8 cellular contexts compared by ENCODE assay signal in the genomic region with DNA sequence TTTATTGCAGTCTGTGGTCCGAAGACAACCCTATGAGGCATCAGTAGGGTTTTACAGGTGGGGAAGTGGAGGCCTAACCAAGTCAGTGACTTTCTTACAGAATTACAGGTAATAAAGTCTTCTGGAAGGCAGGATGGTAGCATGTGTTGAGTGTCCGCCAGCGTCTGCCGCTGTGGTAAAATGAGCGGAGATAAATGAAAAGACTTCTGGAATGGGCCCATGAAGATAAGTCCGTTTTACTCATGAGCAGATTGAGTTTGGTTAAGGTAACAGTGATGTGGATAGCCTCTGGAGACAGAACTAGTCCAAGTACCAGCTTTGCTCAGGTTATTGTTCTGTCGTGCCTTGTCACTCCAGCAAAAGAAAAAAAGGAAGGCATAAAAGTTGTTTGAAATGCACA. TPM values are rescaled to one million over a fixed set of nuclear protein-coding genes. Genes with fewer than 3 reads are reported as not detected.
DNase-seq lines count a peak whose midpoint lies in the region; ATAC-seq, FAIRE-seq and TF ChIP-seq lines count a peak whose summit lies in the region.

No MANE protein-coding gene starts in this region.

- no peak for ATAC-seq in activated CD4-positive, alpha-beta T cell treated with anti-CD3 and anti-CD28 coated beads for 36 hours
- no peak for ATAC-seq in HG03039 (IDR thresholded peaks at IDR 0.05; ENCODE audit: unreplicated experiment)

- TF ChIP-seq EP300 in suprapubic skin (IDR thresholded peaks at IDR 0.05), result no peak

- 40% methylated on average over 7 of the region's 7 CpGs for WGBS in suprapubic skin

- no peak for TF ChIP-seq POLR2A in suprapubic skin (IDR thresholded peaks at IDR 0.05)

- no peak for DNase-seq in activated CD4-positive, alpha-beta T cell treated with anti-CD3 and anti-CD28 coated beads for 36 hours
- no peak for DNase-seq in activated CD4-positive, alpha-beta T cell treated with anti-CD3 and anti-CD28 coated beads for 48 hours
- DNase-seq in adipocyte (ENCODE audit: low read depth), result no peak
- DNase-seq in kidney, result no peak
- peak in 1 of 2 donors; percentile 26 for DNase-seq in suprapubic skin (ENCODE audit: low spot score in 2 of 2)
- DNase-seq in 8988T, result no peak
- no peak for DNase-seq in MV-4-11 (lab: John Stamatoyannopoulos, UW)

- TF ChIP-seq CTCF in kidney (IDR thresholded peaks at IDR 0.05; ENCODE audit: borderline replicate concordance, extremely low read depth, insufficient read depth), result no peak
- no peak for TF ChIP-seq CTCF in suprapubic skin (IDR thresholded peaks at IDR 0.05)

- H3K4me1 Mint-ChIP-seq in activated CD4-positive, alpha-beta T cell treated with anti-CD3 and anti-CD28 coated beads for 36 hours, result peaks cover 65% of the 10 kb centered on the region

- H3K27ac Mint-ChIP-seq in activated CD4-positive, alpha-beta T cell treated with anti-CD3 and anti-CD28 coated beads for 36 hours, result peak overlapping the region; percentile 84

- POLR2A ChIA-PET in activated CD4-positive, alpha-beta T cell treated with anti-CD3 and anti-CD28 coated beads for 36 hours (lab: Charles Lee), result interaction anchor here (1.4 to 1.6 kb wide), 2 partner anchors 71 to 86 kb away, joined by 3 to 6 read pairs; no protein-coding TSS in a partner anchor

- CTCF ChIA-PET in activated CD4-positive, alpha-beta T cell treated with anti-CD3 and anti-CD28 coated beads for 36 hours (lab: Charles Lee), result interaction anchor here (0.7 to 1.4 kb wide), 4 partner anchors 46 to 511 kb away, joined by 3 to 4 read pairs (median 3); no protein-coding TSS in a partner anchor

- peaks cover 31% of the 10 kb centered on the region for H3K4me1 ChIP-seq in adipocyte (ENCODE audit: control insufficient read depth, insufficient read depth, low read length)
- peaks cover 5 to 16% of the 10 kb centered on the region in 2 donors for H3K4me1 ChIP-seq in kidney (ENCODE audit: control insufficient read depth in 1 of 2, insufficient read depth in 1 of 2, low read depth in 1 of 2, low read length in 2 of 2)
- peaks cover 44% of the 10 kb centered on the region for H3K4me1 ChIP-seq in suprapubic skin

- peak overlapping the region; percentile 90 for H3K4me3 Mint-ChIP-seq in activated CD4-positive, alpha-beta T cell treated with anti-CD3 and anti-CD28 coated beads for 36 hours

- H3K36me3 ChIP-seq in adipocyte (ENCODE audit: control insufficient read depth, insufficient read depth, low read length, severe bottlenecking), result peaks cover 30% of the 10 kb centered on the region
- H3K36me3 ChIP-seq in kidney (ENCODE audit: control insufficient read depth in 1 of 2, insufficient read depth in 2 of 2, low read length in 2 of 2), result peaks cover 3 to 14% of the 10 kb centered on the region in 2 donors
- H3K36me3 ChIP-seq in suprapubic skin, result peaks cover 26% of the 10 kb centered on the region

- intact Hi-C loops in activated CD4-positive, alpha-beta T cell treated with anti-CD3 and anti-CD28 coated beads for 36 hours (cut with DNase I, micrococcal nuclease), result loop anchor here (2.0 to 5.0 kb wide), 2 partner anchors 312 to 511 kb away; partner anchors contain the start of gene PFKFB3 (in 1 of the 2)
- intact Hi-C loops in kidney (cut with DNase I), result no loop called here

- no peaks in the 10 kb centered on the region for H3K9me3 Mint-ChIP-seq in activated CD4-positive, alpha-beta T cell treated with anti-CD3 and anti-CD28 coated beads for 36 hours (ENCODE audit: low read depth)

- no peak for FAIRE-seq in kidney (lab: Jason Lieb, UNC)

- H3K9me3 ChIP-seq in adipocyte (ENCODE audit: control insufficient read depth, low read length) (no peaks in the 10 kb centered on the region), kidney (ENCODE audit: control insufficient read depth in 1 of 2, low read length in 2 of 2) (no peaks in the 10 kb centered on the region), suprapubic skin (no peaks in the 10 kb centered on the region)

- H3K27ac ChIP-seq in kidney (ENCODE audit: low read depth in 2 of 2, low read length in 2 of 2) (peak overlapping the region in 1 of 2 donors; percentile 40), suprapubic skin (peak overlapping the region; percentile 95)

- H3K4me3 ChIP-seq in adipocyte (ENCODE audit: low read length) (peak overlapping the region; percentile 84), kidney (ENCODE audit: low read length in 2 of 2) (peak overlapping the region; percentile 79 to 93), suprapubic skin (peak overlapping the region; percentile 90)

- H3K9ac ChIP-seq in adipocyte (ENCODE audit: low read length) (peak overlapping the region; percentile 82), kidney (ENCODE audit: low read length in 2 of 2) (peak overlapping the region; percentile 33 to 89)

- H3K27me3 ChIP-seq in adipocyte (replicated peaks; ENCODE audit: control insufficient read depth, insufficient read depth, low read length), result no peaks in the 10 kb centered on the region
- no peaks in the 10 kb centered on the region for H3K27me3 ChIP-seq in suprapubic skin

- no peaks in the 10 kb centered on the region for H3K27me3 Mint-ChIP-seq in activated CD4-positive, alpha-beta T cell treated with anti-CD3 and anti-CD28 coated beads for 36 hours

- peaks cover 37% of the 10 kb centered on the region for H3K36me3 Mint-ChIP-seq in activated CD4-positive, alpha-beta T cell treated with anti-CD3 and anti-CD28 coated beads for 36 hours (ENCODE audit: low read depth)

RNA-seq across cellular contexts. Expression of gene FBH1, which starts 1.0 kb away (rescaled TPM):
- 10 to 100 TPM; 53.3 to 56.2 TPM for total RNA-seq in activated CD4-positive, alpha-beta T cell treated with anti-CD3 and anti-CD28 coated beads for 36 hours
- total RNA-seq in kidney (76.5 TPM), suprapubic skin (100 to 1,000 TPM in 2 of 4 donors, 10 to 100 TPM in 2; 70.9 to 131 (median 90.6) TPM)
- 70.7 TPM for polyA plus RNA-seq in kidney (ENCODE audit: insufficient read depth, low read depth, low replicate concordance)

RNA-seq across cellular contexts. Expression of gene ANKRD16, which starts 1.3 kb away (rescaled TPM):
- total RNA-seq in activated CD4-positive, alpha-beta T cell treated with anti-CD3 and anti-CD28 coated beads for 36 hours, result 1 to 10 TPM; 7.5 to 8.3 TPM
- total RNA-seq in kidney, result 6.7 TPM
- 7.1 TPM for polyA plus RNA-seq in kidney (ENCODE audit: insufficient read depth, low read depth, low replicate concordance)
- total RNA-seq in suprapubic skin, result 10 to 100 TPM in 2 of 4 donors, 1 to 10 TPM in 2; 6.6 to 10.8 (median 9.7) TPM
